In the genomic region with DNA sequence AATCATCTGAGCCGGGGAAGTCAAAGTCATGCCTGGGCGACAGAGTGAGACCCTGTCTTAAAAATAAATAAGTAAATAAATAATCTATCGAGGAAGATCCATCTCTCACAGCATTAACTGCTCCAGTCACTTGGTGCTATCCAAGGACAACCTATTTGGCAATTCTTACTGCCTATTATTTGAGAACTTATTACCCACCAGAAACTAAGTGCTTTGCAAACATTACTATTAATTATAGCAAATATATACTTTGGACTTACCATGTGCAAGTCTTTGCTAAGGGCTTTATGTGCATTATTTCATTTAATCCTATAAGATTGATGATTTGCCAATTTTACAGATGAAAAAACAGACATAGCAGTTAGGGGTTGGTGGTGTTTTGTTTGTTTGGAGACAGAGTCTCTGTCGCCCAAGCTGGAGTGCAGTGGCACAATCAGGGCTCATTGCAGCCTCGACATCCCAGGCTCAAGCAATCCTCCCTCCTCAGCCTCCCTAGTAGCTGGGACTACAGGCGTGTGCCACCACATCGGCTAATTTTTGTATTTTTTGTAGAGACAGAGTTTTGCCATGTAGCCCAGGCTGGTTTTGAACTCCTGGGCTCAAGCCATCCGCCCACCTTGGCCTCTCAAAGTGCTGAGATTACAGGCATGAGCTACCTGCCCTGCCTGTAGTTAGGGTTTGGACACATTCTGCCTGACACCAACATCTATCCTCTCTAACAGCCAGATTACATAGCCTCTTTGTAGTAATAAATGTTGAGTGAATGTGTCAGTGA, we compare ENCODE assay signal across 22 cellular contexts. TPM values are rescaled to one million over a fixed set of nuclear protein-coding genes. Genes with fewer than 3 reads are reported as not detected.
A peak's percentile ranks its signal among the peaks of the same experiment; 100 is the strongest.
DNase-seq lines count a peak whose midpoint lies in the region; TF ChIP-seq lines count a peak whose summit lies in the region.
"Had no signal": no experiment of that assay in that cellular context is flagged by ENCODE, and none has a peak within 500 bp of the region (broad histone marks: within the 10 kb centered on the region; RNA-seq: fewer than 3 reads in every experiment).

No MANE protein-coding gene starts in this region.

- no peak overlapping the region for H3K14ac ChIP-seq in H9 (ENCODE audit: insufficient read depth, low read length)

- no peak for DNase-seq in H9
- no peak for DNase-seq in hepatocyte (ENCODE audit: low spot score)
- DNase-seq in foreskin melanocyte = no peak
- no peak for DNase-seq in Ammon's horn (ENCODE audit: low spot score)
- no peak for DNase-seq in middle frontal gyrus (ENCODE audit: extremely low spot score, low spot score)
- DNase-seq: ACHN; activated CD4-positive, alpha-beta memory T cell treated with anti-CD3 and anti-CD28 coated beads, Interleukin-2, amount 10 ng/mL, durations not matched to agents 7 days and 5 days; activated CD4-positive, alpha-beta T cell treated with anti-CD3 and anti-CD28 coated beads for 1 hour; activated effector memory CD4-positive, alpha-beta T cell treated with Interleukin-2 at 50 U/mL for 16 hours; BE2C; central memory CD4-positive, alpha-beta T cell; EL; left ventricle myocardium inferior; NCI-H1092; NCI-H1694 treated with DMSO at 0.1 percent for 48 hours; nucleus accumbens; psoas muscle; SIG-M5; stimulated activated CD4-positive, alpha-beta T cell treated with anti-CD3 and anti-CD28 coated beads, Interleukin-4, amount 100 ng/mL, for 1 hour; tibial artery had no signal

- no peak overlapping the region for H3K4me2 ChIP-seq in H9 (ENCODE audit: insufficient read depth, insufficient read length, low read length)
- peak overlapping the region; percentile 53 for H3K4me2 ChIP-seq in hepatocyte

- H3K36me3 Mint-ChIP-seq in H9 (ENCODE audit: insufficient read depth in 1 of 3, low read depth in 3 of 3) = peaks cover 10 to 36% (median 30%) of the 10 kb centered on the region in 3 experiments; a peak in 6 of 7 replicates

- H3K79me1 ChIP-seq in H9 (ENCODE audit: insufficient read depth, low read depth, low read length, poor library complexity, severe bottlenecking) = peaks cover 16% of the 10 kb centered on the region

- no peak overlapping the region for H2AK5ac ChIP-seq in H9 (ENCODE audit: insufficient read length, low read length)

- peak overlapping the region; percentile 26 to 31; a peak in 4 of 5 replicates for H3K4me3 Mint-ChIP-seq in H9
- H3K4me3 Mint-ChIP-seq: dendritic cell treated with granulocyte-macrophage colony-stimulating factor and Interleukin-4, amounts not matched to agents 40 ng/mL and 50 ng/mL, for 4 days had no signal

- no peak overlapping the region for H2BK120ac ChIP-seq in H9 (ENCODE audit: low read depth, low read length, poor library complexity, severe bottlenecking)

- no peak overlapping the region for H2BK5ac ChIP-seq in H9 (ENCODE audit: insufficient read length, low read length)

- no peak overlapping the region for H2BK12ac ChIP-seq in H9 (ENCODE audit: insufficient read length, low read depth, low read length)

- no peaks in the 10 kb centered on the region for H3K36me3 ChIP-seq in hepatocyte (replicated peaks; ENCODE audit: insufficient read depth, low read depth)

- no peak overlapping the region for H2BK20ac ChIP-seq in H9 (ENCODE audit: low read depth, low read length, poor library complexity, severe bottlenecking)

- H4K20me1 ChIP-seq in H9 (ENCODE audit: control insufficient read depth, insufficient read depth, insufficient read length) (no peaks in the 10 kb centered on the region), hepatocyte (ENCODE audit: insufficient read depth, poor library complexity, severe bottlenecking) (peaks cover 13% of the 10 kb centered on the region)

- no peak overlapping the region for H3K4ac ChIP-seq in H9 (ENCODE audit: low read depth, low read length)

- H3K56ac ChIP-seq in H9 (ENCODE audit: insufficient read length, low read depth, low read length) = no peak overlapping the region

- H3K27me3 ChIP-seq in H9 (ENCODE audit: insufficient read depth, low read length) = no peaks in the 10 kb centered on the region
- H3K27me3 ChIP-seq in hepatocyte = no peaks in the 10 kb centered on the region
- H3K27me3 ChIP-seq: BE2C, tibial artery had no signal

- H2BK15ac ChIP-seq in H9 (ENCODE audit: low read depth, low read length) = no peak overlapping the region

- H3K4me3 ChIP-seq in hepatocyte = no peak overlapping the region
- H3K4me3 ChIP-seq: left ventricle myocardium inferior, psoas muscle, tibial artery had no signal

- no peak overlapping the region for H3K18ac ChIP-seq in H9 (ENCODE audit: insufficient read length, low read depth, low read length)

- no peaks in the 10 kb centered on the region for H3K27me3 Mint-ChIP-seq in H9 (ENCODE audit: low read depth)
- H3K27me3 Mint-ChIP-seq: activated CD4-positive, alpha-beta memory T cell treated with anti-CD3 and anti-CD28 coated beads, Interleukin-2, amount 10 ng/mL, durations not matched to agents 7 days and 5 days; dendritic cell treated with granulocyte-macrophage colony-stimulating factor and Interleukin-4, amounts not matched to agents 40 ng/mL and 50 ng/mL, for 4 days had no signal

- TF ChIP-seq CTCF in 22Rv1 (IDR thresholded peaks at IDR 0.05) (no peak), H9 (conservative IDR thresholded peaks at IDR 0.05) (no peak), hepatocyte (IDR thresholded peaks at IDR 0.05; ENCODE audit: poor library complexity) (no peak)

- whole genome bisulfite sequencing in H9 (ENCODE audit: extremely low coverage, insufficient read length, low lambda C conversion rate) = no CpG with 5 or more reads among the region's 8 CpGs
- 91% methylated on average over 8 of the region's 8 CpGs for WGBS in hepatocyte (ENCODE audit: low lambda C conversion rate, missing lambda C conversion rate)

- H3K9me2 ChIP-seq in hepatocyte (replicated peaks; ENCODE audit: insufficient read depth) = no peaks in the 10 kb centered on the region

- H3K9ac ChIP-seq in H9 (ENCODE audit: extremely low read depth, insufficient read length, low read length) = no peak overlapping the region

- H4K5ac ChIP-seq in H9 (ENCODE audit: insufficient read length, low read depth, low read length) = no peak overlapping the region

- no peak overlapping the region for H3K27ac Mint-ChIP-seq in H9

- H2AFZ ChIP-seq in H9 (ENCODE audit: low read length) (no peak overlapping the region), hepatocyte (no peak overlapping the region)

- H3K27ac ChIP-seq in 22Rv1 = peak overlapping the region; percentile 95
- no peak overlapping the region for H3K27ac ChIP-seq in H9 (ENCODE audit: insufficient read length, low read depth, low read length)
- H3K27ac ChIP-seq in hepatocyte = peak overlapping the region; percentile 62
- H3K27ac ChIP-seq: left ventricle myocardium inferior, psoas muscle had no signal

- H3K79me2 ChIP-seq in H9 (ENCODE audit: insufficient read depth, low read length) (peaks cover 9% of the 10 kb centered on the region; the same call in 1 of the 2 replicates), hepatocyte (peaks cover 65% of the 10 kb centered on the region)

- no peak overlapping the region for H3K23ac ChIP-seq in H9 (ENCODE audit: insufficient read length, low read depth, low read length)

- no peaks in the 10 kb centered on the region for H3K9me3 ChIP-seq in H9 (ENCODE audit: control insufficient read depth, low read depth, low read length)
- no peaks in the 10 kb centered on the region for H3K9me3 ChIP-seq in hepatocyte (ENCODE audit: low read depth)
- H3K9me3 ChIP-seq: BE2C, left ventricle myocardium inferior, psoas muscle, tibial artery had no signal

- no peaks in the 10 kb centered on the region for H3K9me3 Mint-ChIP-seq in H9
- H3K9me3 Mint-ChIP-seq: activated CD4-positive, alpha-beta memory T cell treated with anti-CD3 and anti-CD28 coated beads, Interleukin-2, amount 10 ng/mL, durations not matched to agents 7 days and 5 days; dendritic cell treated with granulocyte-macrophage colony-stimulating factor and Interleukin-4, amounts not matched to agents 40 ng/mL and 50 ng/mL, for 4 days had no signal

- peaks cover 20 to 33% of the 10 kb centered on the region in 2 experiments for H3K4me1 Mint-ChIP-seq in H9

- H3K4me1 ChIP-seq in H9 (ENCODE audit: insufficient read depth, low read length) (no peaks in the 10 kb centered on the region), hepatocyte (ENCODE audit: insufficient read depth) (peaks cover 29% of the 10 kb centered on the region)
- H3K4me1 ChIP-seq: BE2C had no signal

- no peak overlapping the region for H3T11ph ChIP-seq in H9 (ENCODE audit: low read length)

- H4K91ac ChIP-seq in H9 (ENCODE audit: insufficient read length, low read depth, low read length) = no peak overlapping the region

- peaks cover 11% of the 10 kb centered on the region for H3K23me2 ChIP-seq in H9 (ENCODE audit: insufficient read length, low read depth, low read length, poor library complexity, severe bottlenecking)

- no peak overlapping the region for H4K8ac ChIP-seq in H9 (replicated peaks; ENCODE audit: insufficient read length, low read depth, low read length)

RNA-seq across cellular contexts. Expression of gene APOM, which starts 0.9 kb away (rescaled TPM):
- total RNA-seq in H9 (2021) (3.6 and 3.9 TPM in 2 replicates), hepatocyte (9.3 and 10.4 TPM in 2 replicates)
- 28.2 and 40.7 TPM in 2 replicates for polyA plus RNA-seq in hepatocyte

RNA-seq across cellular contexts. Expression of gene BAG6, which starts 2.3 kb away (rescaled TPM):
- total RNA-seq in H9 (2021) (415 and 417 TPM in 2 replicates), hepatocyte (113 and 148 TPM in 2 replicates)
- polyA plus RNA-seq in hepatocyte = 84.6 and 85.7 TPM in 2 replicates

RNA-seq across cellular contexts. Expression of gene C6orf47, which starts 5.8 kb away (rescaled TPM):
- total RNA-seq in H9 (2021) = 18.4 and 19.0 TPM in 2 replicates
- total RNA-seq in hepatocyte = 21.3 and 23.3 TPM in 2 replicates
- polyA plus RNA-seq in hepatocyte = 19.8 and 25.4 TPM in 2 replicates

RNA-seq across cellular contexts. Expression of gene GPANK1, which starts 10.0 kb away (rescaled TPM):
- total RNA-seq in H9 (2021) (23.9 and 26.8 TPM in 2 replicates), hepatocyte (11.5 and 18.1 TPM in 2 replicates)
- 18.5 and 23.8 TPM in 2 replicates for polyA plus RNA-seq in hepatocyte

RNA-seq across cellular contexts. Expression of gene CSNK2B, which starts 11.1 kb away (rescaled TPM):
- total RNA-seq in H9 (2021) (178 and 187 TPM in 2 replicates), hepatocyte (155 and 185 TPM in 2 replicates)
- polyA plus RNA-seq in hepatocyte = 181 and 202 TPM in 2 replicates
